7 cellular contexts compared by ENCODE assay signal in genomic region chr6:25963426-25964123, GRCh38. TPM values are rescaled to one million over a fixed set of nuclear protein-coding genes. Genes with fewer than 3 reads are reported as not detected.
DNase-seq lines count a peak whose midpoint lies in the region; ATAC-seq, FAIRE-seq and TF ChIP-seq lines count a peak whose summit lies in the region.

No MANE protein-coding gene starts in this region.

- TF ChIP-seq EP300 in H1 (IDR thresholded peaks at IDR 0.05; ENCODE audit: borderline replicate concordance in 1 of 2, low read depth in 2 of 2, low read length in 2 of 2), result peak in 1 of 2 experiments; percentile 96; a peak in 2 of 3 replicates

- H3K14ac ChIP-seq in H1 (ENCODE audit: insufficient read length), result no peak overlapping the region

- H3K4ac ChIP-seq in H1 (replicated peaks; ENCODE audit: insufficient read length, low read depth, low read length), result no peak overlapping the region

- H2AFZ ChIP-seq in H1 (ENCODE audit: low read length), result no peak overlapping the region

- H3K27ac ChIP-seq in H1 (ENCODE audit: low read depth, low read length), result no peak overlapping the region

- H3K4me1 ChIP-seq in H1 (replicated peaks in 1 of 4; ENCODE audit: control insufficient read depth in 3 of 4, insufficient read depth in 4 of 4, low read length in 3 of 4), result peaks cover 9 to 24% (median 21%) of the 10 kb centered on the region in 4 experiments

- H4K5ac ChIP-seq in H1 (ENCODE audit: insufficient read length, low read depth, low read length), result no peak overlapping the region

- no peaks in the 10 kb centered on the region for H4K20me1 ChIP-seq in H1 (replicated peaks in 1 of 2; ENCODE audit: control insufficient read depth in 1 of 2, insufficient read depth in 2 of 2, low read length in 2 of 2)

- CTCF ChIA-PET in H1 (lab: Charles Lee; ENCODE audit: partially characterized antibody), result interaction anchor here (0.7 to 2.9 kb wide), 4 partner anchors 19 to 37 kb away, joined by 3 to 12 read pairs (median 6); no protein-coding TSS in a partner anchor

- no peak overlapping the region for H4K8ac ChIP-seq in H1 (ENCODE audit: extremely low read depth, insufficient read depth, low read length)

- no peak for FAIRE-seq in H1 (lab: Jason Lieb, UNC)

- H2BK120ac ChIP-seq in H1 (replicated peaks; ENCODE audit: low read depth, low read length), result no peak overlapping the region

- H3K9me3 ChIP-seq in H1 (ENCODE audit: insufficient read depth in 2 of 2, low read depth in 1 of 2, low read length in 1 of 2), result no peaks in the 10 kb centered on the region; a peak in 1 of 4 replicates

- POLR2A ChIA-PET in H1 (lab: Charles Lee; ENCODE audit: partially characterized antibody), result interaction anchor here (1.2 to 2.5 kb wide), 2 partner anchors 54 to 57 kb away, joined by 3 to 6 read pairs; a partner anchor contains a TSS

- H3K23ac ChIP-seq in H1 (ENCODE audit: insufficient read length), result no peak overlapping the region

- H3K36me3 ChIP-seq in H1 (ENCODE audit: control insufficient read depth in 2 of 4, insufficient read depth in 4 of 4, low read length in 3 of 4), result no peaks in the 10 kb centered on the region

- H3K23me2 ChIP-seq in H1 (ENCODE audit: low read depth, low read length), result peaks cover 4% of the 10 kb centered on the region

- no peak overlapping the region for H3K9ac ChIP-seq in H1 (replicated peaks in 1 of 4; ENCODE audit: extremely low read depth in 1 of 4, low read depth in 3 of 4, low read length in 3 of 4)

- ATAC-seq in HG03432 (IDR thresholded peaks at IDR 0.05; ENCODE audit: unreplicated experiment), result no peak

- no peak overlapping the region for H2BK5ac ChIP-seq in H1 (ENCODE audit: low read depth, low read length)

- H2BK12ac ChIP-seq in H1 (ENCODE audit: low read depth, low read length), result no peak overlapping the region

- no peaks in the 10 kb centered on the region for H3K79me1 ChIP-seq in H1 (ENCODE audit: low read depth, low read length)

- H3K27me3 ChIP-seq in H1 (replicated peaks in 1 of 4; ENCODE audit: control insufficient read depth in 3 of 4, extremely low read depth in 1 of 4, insufficient read depth in 3 of 4, low read length in 3 of 4), result peaks cover 0 to 2% (median 0%) of the 10 kb centered on the region in 4 experiments; a peak in 4 of 7 replicates

- no peak overlapping the region for H2AK5ac ChIP-seq in H1 (ENCODE audit: low read depth, low read length)

- H3K79me2 ChIP-seq in H1 (ENCODE audit: control insufficient read depth in 1 of 2, insufficient read depth in 2 of 2, low read length in 2 of 2), result no peaks in the 10 kb centered on the region

- TF ChIP-seq RAD21 in H1 (IDR thresholded peaks at IDR 0.05 in 1 of 2, conservative IDR thresholded peaks at IDR 0.05 in 1 of 2; ENCODE audit: low read depth in 2 of 2, low read length in 2 of 2), result no peak

- DNase-seq in NCI-H748 treated with DMSO at 0.1 percent for 48 hours (lab: John Stamatoyannopoulos, UW) (peak; percentile 95), H1 (ENCODE audit: low read depth in 1 of 2, low spot score in 2 of 2) (peak; percentile 31 to 49), myocyte (ENCODE audit: low read depth) (peak; percentile 16), GDM1 (lab: John Stamatoyannopoulos, UW) (no peak), AG08396 (ENCODE audit: low spot score) (no peak)

- H3K18ac ChIP-seq in H1 (ENCODE audit: extremely low read depth, low read length), result no peak overlapping the region

- 15% methylated on average over 6 of the region's 6 CpGs; no CpG with 5 or more reads in 1 of the 2 experiments for WGBS in H1 (ENCODE audit: extremely low coverage in 1 of 2, insufficient coverage in 1 of 2, insufficient read length in 1 of 2, insufficient replicate concordance in 2 of 2, low coverage in 1 of 2, low lambda C conversion rate in 2 of 2, missing lambda C conversion rate in 1 of 2), 2 experiments

- H2BK20ac ChIP-seq in H1 (ENCODE audit: low read length), result no peak overlapping the region

- H3K56ac ChIP-seq in H1 (replicated peaks; ENCODE audit: insufficient read length, low read depth, low read length), result no peak overlapping the region

- H3K4me3 ChIP-seq in GM12875 (ENCODE audit: low read depth, low read length) (peak overlapping the region; percentile 43), H1 (ENCODE audit: extremely low read depth in 1 of 4, insufficient read depth in 2 of 4, low read depth in 3 of 4, low read length in 4 of 4) (peak overlapping the region; percentile 31 to 51 (median 36); a peak in 7 of 8 replicates)

- no peak for TF ChIP-seq POLR2A in H1 (IDR thresholded peaks at IDR 0.05; ENCODE audit: control extremely low read depth in 1 of 2, low read depth in 2 of 2, low read length in 2 of 2)

- no peak overlapping the region for H2BK15ac ChIP-seq in H1 (ENCODE audit: low read length)

- H4K91ac ChIP-seq in H1 (replicated peaks; ENCODE audit: insufficient read length, low read length), result no peak overlapping the region

- H3K4me2 ChIP-seq in H1 (ENCODE audit: insufficient read depth in 1 of 2, low read depth in 2 of 2, low read length in 2 of 2), result peak overlapping the region; percentile 76 to 87

- TF ChIP-seq CTCF in GM12875 (IDR thresholded peaks at IDR 0.05; ENCODE audit: borderline replicate concordance, insufficient read depth, low read depth, low read length), result no peak
- TF ChIP-seq CTCF in H1 (IDR thresholded peaks at IDR 0.05; ENCODE audit: control extremely low read depth in 1 of 3, insufficient read depth in 1 of 3, low read depth in 1 of 3, low read length in 3 of 3), result no peak

TF ChIP-seq in H1, 55 proteins besides CTCF, POLR2A, EP300 and RAD21 (continues in another document):
- TF ChIP-seq MAX (IDR thresholded peaks at IDR 0.05), result no peak
- no peak for TF ChIP-seq JUN (IDR thresholded peaks at IDR 0.05; ENCODE audit: low read depth, low read length)
- TF ChIP-seq, protein P1, sequence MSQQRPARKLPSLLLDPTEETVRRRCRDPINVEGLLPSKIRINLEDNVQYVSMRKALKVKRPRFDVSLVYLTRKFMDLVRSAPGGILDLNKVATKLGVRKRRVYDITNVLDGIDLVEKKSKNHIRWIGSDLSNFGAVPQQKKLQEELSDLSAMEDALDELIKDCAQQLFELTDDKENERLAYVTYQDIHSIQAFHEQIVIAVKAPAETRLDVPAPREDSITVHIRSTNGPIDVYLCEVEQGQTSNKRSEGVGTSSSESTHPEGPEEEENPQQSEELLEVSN (IDR thresholded peaks at IDR 0.05), result no peak
- TF ChIP-seq SIN3A (conservative IDR thresholded peaks at IDR 0.05 in 1 of 2, IDR thresholded peaks at IDR 0.05 in 1 of 2; ENCODE audit: low read depth in 1 of 2, low read length in 2 of 2), result no peak
- TF ChIP-seq RXRA (IDR thresholded peaks at IDR 0.05; ENCODE audit: insufficient read depth, low read depth, low read length), result 0 out of 2 replicates have a peak, but pooled peaks have one; percentile 28
- TF ChIP-seq ATF3 (IDR thresholded peaks at IDR 0.05; ENCODE audit: insufficient read depth, low read depth, low read length), result no peak
- TF ChIP-seq HDAC2 (IDR thresholded peaks at IDR 0.05; ENCODE audit: borderline replicate concordance in 1 of 2, low read depth in 2 of 2, low read length in 2 of 2), result peak in 1 of 2 experiments; percentile 72; a peak in 1 of 4 replicates
- no peak for TF ChIP-seq SRF (IDR thresholded peaks at IDR 0.05; ENCODE audit: low read depth, low read length)
- TF ChIP-seq, protein P2, sequence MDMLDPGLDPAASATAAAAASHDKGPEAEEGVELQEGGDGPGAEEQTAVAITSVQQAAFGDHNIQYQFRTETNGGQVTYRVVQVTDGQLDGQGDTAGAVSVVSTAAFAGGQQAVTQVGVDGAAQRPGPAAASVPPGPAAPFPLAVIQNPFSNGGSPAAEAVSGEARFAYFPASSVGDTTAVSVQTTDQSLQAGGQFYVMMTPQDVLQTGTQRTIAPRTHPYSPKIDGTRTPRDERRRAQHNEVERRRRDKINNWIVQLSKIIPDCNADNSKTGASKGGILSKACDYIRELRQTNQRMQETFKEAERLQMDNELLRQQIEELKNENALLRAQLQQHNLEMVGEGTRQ (IDR thresholded peaks at IDR 0.05; ENCODE audit: low read length), result no peak
- TF ChIP-seq SIX5 (IDR thresholded peaks at IDR 0.05; ENCODE audit: low read depth, low read length), result no peak
- TF ChIP-seq SP1 (IDR thresholded peaks at IDR 0.05; ENCODE audit: low read depth, low read length), result peak; percentile 97
- TF ChIP-seq CHD2 (IDR thresholded peaks at IDR 0.05; ENCODE audit: low read length), result 0 out of 2 replicates have a peak, but pooled peaks have one; percentile 45
- no peak for TF ChIP-seq CBX8 (IDR thresholded peaks at IDR 0.05; ENCODE audit: borderline replicate concordance, low read depth, low read length)
- TF ChIP-seq PHF8 (conservative IDR thresholded peaks at IDR 0.05; ENCODE audit: low read depth, low read length), result no peak

RNA-seq across cellular contexts. Expression of gene TRIM38, which starts 1.0 kb away (rescaled TPM):
- 0.27 and 0.43 TPM in 2 replicates for total RNA-seq in H1 (2021; fragmentation: NEBNext Ultra II Directional; extraction: Animal tissue kit (Norgen Biotek cat#: 25700))
- 0.25 and 0.56 TPM in 2 replicates for polyA plus RNA-seq in H1 (2011; rRNA removed)
- polyA plus RNA-seq in H1 (2011; cell fraction: cytosol; rRNA removed), result 0.44 TPM
- polyA plus RNA-seq in H1 (2011; cell fraction: nucleus; rRNA removed), result 0.54 TPM
- polyA plus RNA-seq in H1 (2012, experiment 1 of 2), result 0.48 to 0.77 TPM (median 0.66 TPM) in 4 replicates
- polyA plus RNA-seq in H1 (2012, experiment 2 of 2), result 0.07 TPM
- polyA plus RNA-seq in H1 (2013, experiment 1 of 2), result 0.32 TPM
- polyA plus RNA-seq in H1 (2013, experiment 2 of 2), result 0.29 TPM
- 0.91 and 1.3 TPM in 2 replicates for polyA minus RNA-seq in H1 (2011; rRNA and poly(A)+ RNA removed)
- polyA minus RNA-seq in H1 (2011; cell fraction: cytosol; rRNA and poly(A)+ RNA removed), result 0.29 TPM
- 1.9 TPM for polyA minus RNA-seq in H1 (2011; cell fraction: nucleus; rRNA and poly(A)+ RNA removed)
- 13.7 and 28.7 TPM in 2 replicates for total RNA-seq in myocyte
- 7.9 TPM for polyA plus RNA-seq in myocyte (2012)

RNA-seq across cellular contexts. Expression of gene SLC17A2, which starts 33.1 kb away (rescaled TPM):
- total RNA-seq in H1 (2021; fragmentation: NEBNext Ultra II Directional; extraction: Animal tissue kit (Norgen Biotek cat#: 25700)), result not detected in 2 replicates
- polyA plus RNA-seq in H1 (2011; rRNA removed), result not detected in 2 replicates
- polyA plus RNA-seq in H1 (2011; cell fraction: cytosol; rRNA removed), result not detected
- polyA plus RNA-seq in H1 (2011; cell fraction: nucleus; rRNA removed), result not detected
- not detected in 4 replicates for polyA plus RNA-seq in H1 (2012, experiment 1 of 2)
- polyA plus RNA-seq in H1 (2012, experiment 2 of 2), result not detected
- polyA plus RNA-seq in H1 (2013, experiment 1 of 2), result not detected
- not detected for polyA plus RNA-seq in H1 (2013, experiment 2 of 2)
- polyA minus RNA-seq in H1 (2011; rRNA and poly(A)+ RNA removed), result not detected in 2 replicates
- polyA minus RNA-seq in H1 (2011; cell fraction: cytosol; rRNA and poly(A)+ RNA removed), result not detected
- not detected for polyA minus RNA-seq in H1 (2011; cell fraction: nucleus; rRNA and poly(A)+ RNA removed)
- total RNA-seq in myocyte, result 0.16 and 0.21 TPM in 2 replicates
- polyA plus RNA-seq in myocyte (2012), result 0.15 TPM

Comparison
In these comparisons a context has a peak if more than half of its experiments do, and no peak if none do; other contexts are left out.
1. DNase-seq: peak in NCI-H748 treated with DMSO at 0.1 percent for 48 hours (single experiment), H1 (2 of 2) and myocyte (single experiment); none in GDM1 (single experiment) and AG08396 (single experiment).
2. RNA of gene TRIM38, which starts 1.0 kb away (total RNA-seq): 13.7 to 28.7 TPM in myocyte; 0.27 to 0.43 TPM in H1; every median in the first group is over 10 times any median in the second.